ENCODE assay signal across 22 cellular contexts in genomic region chr14:90788031-90788430, GRCh38. TPM values are rescaled to one million over a fixed set of nuclear protein-coding genes. Genes with fewer than 3 reads are reported as not detected.
DNase-seq lines count a peak whose midpoint lies in the region; ATAC-seq and TF ChIP-seq lines count a peak whose summit lies in the region.
"Had no signal": no experiment of that assay in that cellular context is flagged by ENCODE, and none has a peak within 500 bp of the region (broad histone marks: within the 10 kb centered on the region; RNA-seq: fewer than 3 reads in every experiment).

No MANE protein-coding gene starts in this region.

- peaks cover 37% of the 10 kb centered on the region for H3K4me1 Mint-ChIP-seq in dendritic cell treated with granulocyte-macrophage colony-stimulating factor and Interleukin-4, amounts not matched to agents 40 ng/mL and 50 ng/mL, for 4 days (ENCODE audit: low read depth)
- H3K4me1 Mint-ChIP-seq: activated CD8-positive, alpha-beta memory T cell treated with anti-CD3 and anti-CD28 coated beads, Interleukin-2, amount 10 ng/mL, durations not matched to agents 7 days and 5 days; CD8-positive, alpha-beta memory T cell; nephron had no signal

- H3K36me3 Mint-ChIP-seq in dendritic cell treated with granulocyte-macrophage colony-stimulating factor and Interleukin-4, amounts not matched to agents 40 ng/mL and 50 ng/mL, for 4 days (ENCODE audit: low read depth) = peaks cover 8% of the 10 kb centered on the region
- H3K36me3 Mint-ChIP-seq: activated CD8-positive, alpha-beta memory T cell treated with anti-CD3 and anti-CD28 coated beads, Interleukin-2, amount 10 ng/mL, durations not matched to agents 7 days and 5 days; CD8-positive, alpha-beta memory T cell; memory B cell had no signal

- intact Hi-C loops in dendritic cell treated with granulocyte-macrophage colony-stimulating factor and Interleukin-4, amounts not matched to agents 40 ng/mL and 50 ng/mL, for 4 days (cut with micrococcal nuclease) = no loop called here
- intact Hi-C loops in mucosa of descending colon (cut with DNase I, micrococcal nuclease) = no loop called here
- intact Hi-C loops in transverse colon (cut with DNase I; ENCODE audit: low total_unique reads) = no loop called here

- H3K36me3 ChIP-seq in mucosa of descending colon (ENCODE audit: low read depth) (no peaks in the 10 kb centered on the region), transverse colon (no peaks in the 10 kb centered on the region)
- H3K36me3 ChIP-seq: SJSA1 had no signal

- H3K9me3 Mint-ChIP-seq in dendritic cell treated with granulocyte-macrophage colony-stimulating factor and Interleukin-4, amounts not matched to agents 40 ng/mL and 50 ng/mL, for 4 days = no peaks in the 10 kb centered on the region
- H3K9me3 Mint-ChIP-seq: CD8-positive, alpha-beta memory T cell; memory B cell; nephron; type B pancreatic cell had no signal

- ATAC-seq in mucosa of descending colon (peak; percentile 39), HG02970 (IDR thresholded peaks at IDR 0.05; ENCODE audit: low FRiP score, unreplicated experiment) (no peak), esophagus mucosa (no peak)
- ATAC-seq: activated CD8-positive, alpha-beta memory T cell treated with anti-CD3 and anti-CD28 coated beads, Interleukin-2, amount 10 ng/mL, durations not matched to agents 7 days and 5 days had no signal

- TF ChIP-seq CTCF in NB4 (IDR thresholded peaks at IDR 0.05; ENCODE audit: low read depth, low read length) (no peak), mucosa of descending colon (IDR thresholded peaks at IDR 0.05) (no peak), transverse colon (IDR thresholded peaks at IDR 0.05) (no peak)

- H3K4me3 ChIP-seq in NB4 (ENCODE audit: low read depth, low read length) (no peak overlapping the region), mucosa of descending colon (no peak overlapping the region), transverse colon (no peak overlapping the region)
- H3K4me3 ChIP-seq: heart right ventricle, SJSA1 had no signal

- H3K27ac ChIP-seq in transverse colon = no peak overlapping the region
- H3K27ac ChIP-seq: heart right ventricle, SJSA1 had no signal

- no peaks in the 10 kb centered on the region for H3K27me3 Mint-ChIP-seq in dendritic cell treated with granulocyte-macrophage colony-stimulating factor and Interleukin-4, amounts not matched to agents 40 ng/mL and 50 ng/mL, for 4 days
- H3K27me3 Mint-ChIP-seq: activated CD8-positive, alpha-beta memory T cell treated with anti-CD3 and anti-CD28 coated beads, Interleukin-2, amount 10 ng/mL, durations not matched to agents 7 days and 5 days; type B pancreatic cell had no signal

- H3K4me1 ChIP-seq in mucosa of descending colon (ENCODE audit: low read depth) (no peaks in the 10 kb centered on the region), transverse colon (no peaks in the 10 kb centered on the region)
- H3K4me1 ChIP-seq: SJSA1 had no signal

- 80 to 100% methylated on average over 2 to 7 of the region's 7 CpGs for WGBS in transverse colon (ENCODE audit: low coverage in 1 of 2), 2 donors

- H3K9me3 ChIP-seq in mucosa of descending colon = no peaks in the 10 kb centered on the region
- H3K9me3 ChIP-seq in transverse colon = no peaks in the 10 kb centered on the region
- H3K9me3 ChIP-seq: heart right ventricle, SJSA1 had no signal

- no peaks in the 10 kb centered on the region for H3K27me3 ChIP-seq in transverse colon
- H3K27me3 ChIP-seq: heart right ventricle, SJSA1 had no signal

- in situ Hi-C loops in transverse colon (cut with MboI; ENCODE audit: low pct_ligation_motif_present in 1 of 4, low pct_unique_long_range_greater_than_20kb in 1 of 4, low sequenced_read_pairs in 3 of 4) = no loop called here

- H3K4me3 Mint-ChIP-seq in dendritic cell treated with granulocyte-macrophage colony-stimulating factor and Interleukin-4, amounts not matched to agents 40 ng/mL and 50 ng/mL, for 4 days = no peak overlapping the region
- H3K4me3 Mint-ChIP-seq: activated CD8-positive, alpha-beta memory T cell treated with anti-CD3 and anti-CD28 coated beads, Interleukin-2, amount 10 ng/mL, durations not matched to agents 7 days and 5 days; CD8-positive, alpha-beta memory T cell; memory B cell; nephron; type B pancreatic cell had no signal

- peak overlapping the region; percentile 70 for H3K27ac Mint-ChIP-seq in dendritic cell treated with granulocyte-macrophage colony-stimulating factor and Interleukin-4, amounts not matched to agents 40 ng/mL and 50 ng/mL, for 4 days
- H3K27ac Mint-ChIP-seq: activated CD8-positive, alpha-beta memory T cell treated with anti-CD3 and anti-CD28 coated beads, Interleukin-2, amount 10 ng/mL, durations not matched to agents 7 days and 5 days; memory B cell; nephron; type B pancreatic cell had no signal

- DNase-seq in Ammon's horn (ENCODE audit: low spot score) (peak; percentile 64), NB4 (ENCODE audit: low read depth) (peak; percentile 88), mucosa of descending colon (no peak), NCI-H2107 (lab: John Stamatoyannopoulos, UW) (no peak), transverse colon (no peak)
- DNase-seq: activated CD8-positive, alpha-beta memory T cell treated with anti-CD3 and anti-CD28 coated beads, Interleukin-2, amount 10 ng/mL, durations not matched to agents 7 days and 5 days; amniotic stem cell; CD8-positive, alpha-beta memory T cell; DMS79; effector CD4-positive, alpha-beta T cell; heart right ventricle; NCI-H187; NCI-H510A; stimulated activated naive CD4-positive, alpha-beta T cell; T1000 had no signal

- TF ChIP-seq POLR2A in NB4 (IDR thresholded peaks at IDR 0.05; ENCODE audit: extremely low read depth, insufficient read length) (no peak), transverse colon (IDR thresholded peaks at IDR 0.05) (no peak)

- TF ChIP-seq EP300 in transverse colon (IDR thresholded peaks at IDR 0.05; ENCODE audit: low read depth) = no peak

RNA-seq across cellular contexts. Expression of gene TTC7B, which starts 28.2 kb away (rescaled TPM):
- total RNA-seq in mucosa of descending colon (10 to 100 TPM in 1 of 3 donors, 1 to 10 TPM in 2; 6.0 to 72.8 (median 10.0) TPM), esophagus mucosa (9.9 TPM), transverse colon (10 to 100 TPM in 1 of 4 donors, 1 to 10 TPM in 3; 8.4 to 11.2 (median 9.2) TPM)

Comparison
In these comparisons a context has a peak if more than half of its experiments do, and no peak if none do; other contexts are left out.
1. DNase-seq: peak in Ammon's horn (single experiment) and NB4 (single experiment); none in mucosa of descending colon (0 of 3), NCI-H2107 (single experiment) and transverse colon (single experiment).